1 cellular context compared by ENCODE assay signal in the genomic region with DNA sequence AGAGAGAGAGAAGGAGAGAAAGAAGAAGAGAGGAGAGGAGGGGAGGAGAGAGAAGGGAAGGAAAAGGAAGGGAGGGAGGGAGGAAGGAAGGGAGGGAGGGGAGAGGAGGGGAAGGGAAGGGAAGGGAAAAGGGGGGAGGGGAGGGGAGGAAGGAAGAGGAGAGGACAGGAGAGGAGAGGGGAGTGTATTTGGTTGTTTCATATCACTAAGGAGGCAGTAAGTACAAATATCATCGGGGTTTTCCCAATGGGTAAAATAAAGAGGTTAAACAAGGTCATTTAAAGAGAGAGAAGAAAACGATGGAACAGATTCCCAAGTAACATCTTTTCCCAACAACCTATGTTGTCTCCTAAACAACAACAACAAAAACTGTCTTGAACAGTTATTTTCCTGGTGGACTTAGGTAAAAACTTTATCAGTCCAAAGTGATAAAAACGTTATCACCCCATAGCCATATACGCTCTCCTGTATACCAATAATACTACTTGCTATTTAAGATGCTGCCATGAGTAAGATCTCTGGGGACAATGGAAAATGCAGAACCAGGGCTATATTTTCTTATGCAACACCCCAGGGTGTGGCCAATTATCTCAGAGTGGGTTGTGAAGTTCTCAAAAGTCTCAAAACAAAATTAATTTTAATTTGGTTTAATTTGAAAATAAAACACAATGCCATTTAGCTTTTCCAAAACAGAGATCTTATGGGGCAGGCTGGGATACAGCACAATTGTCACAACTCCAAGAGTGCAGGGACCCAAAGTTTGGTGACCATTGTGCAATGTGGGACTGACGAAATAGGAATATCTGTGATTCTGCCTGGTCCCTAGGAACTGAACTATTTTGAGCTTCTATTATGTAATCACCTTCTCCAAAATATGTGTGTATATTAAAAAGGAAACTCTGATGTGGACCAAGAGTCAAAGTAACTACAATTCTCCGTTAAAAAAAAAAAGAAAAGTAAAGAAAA.
TF ChIP-seq lines count a peak whose summit lies in the region.

No MANE protein-coding gene starts in this region.

TF ChIP-seq in HepG2, 621 proteins besides CTCF, POLR2A, EP300 and RAD21:
- peak; percentile 47 for TF ChIP-seq HNRNPK (IDR thresholded peaks at IDR 0.05; ENCODE audit: low read depth, low read length, poor library complexity, severe bottlenecking)
- TF ChIP-seq SNAI1 (CRISPR knock-in tag; IDR thresholded peaks at IDR 0.05; ENCODE audit: borderline replicate concordance) = no peak
- TF ChIP-seq CEBPB (IDR thresholded peaks at IDR 0.05; ENCODE audit: borderline replicate concordance, low read depth, low read length) = peak; percentile 44; the same call in 1 of the 2 replicates
- peak; percentile 88 for TF ChIP-seq PCBP2 (optimal IDR thresholded peaks at IDR 0.05; ENCODE audit: low read depth, low read length, poor library complexity, severe bottlenecking)
